ENCODE assay signal across 25 cellular contexts in genomic region chr1:1543706-1544099, GRCh38. TPM values are rescaled to one million over a fixed set of nuclear protein-coding genes. Genes with fewer than 3 reads are reported as not detected.
A peak's percentile ranks its signal among the peaks of the same experiment; 100 is the strongest.
DNase-seq lines count a peak whose midpoint lies in the region; ATAC-seq, FAIRE-seq and TF ChIP-seq lines count a peak whose summit lies in the region.
"Had no signal": no experiment of that assay in that cellular context is flagged by ENCODE, and none has a peak within 500 bp of the region (broad histone marks: within the 10 kb centered on the region; RNA-seq: fewer than 3 reads in every experiment).

No MANE protein-coding gene starts in this region.

- intact Hi-C loops in heart left ventricle (cut with DNase I): no loop called here

- DNase-seq in Caki2 (ENCODE audit: low read depth): peak; percentile 16
- peak; percentile 70 for DNase-seq in RWPE2 (ENCODE audit: low spot score)
- peak; percentile 84 to 94 (median 88) for DNase-seq in heart left ventricle
- DNase-seq in osteoblast (ENCODE audit: insufficient read length, low spot score, missing footprints): peak; percentile 84
- no peak for DNase-seq in amygdala (lab: John Stamatoyannopoulos, UW)
- DNase-seq in DMS153 treated with DMSO at 0.1 percent for 48 hours (lab: John Stamatoyannopoulos, UW; ENCODE audit: unreplicated experiment): no peak
- no peak for DNase-seq in GM12891 (ENCODE audit: insufficient read length, low spot score)
- no peak for DNase-seq in glomerular visceral epithelial cell (ENCODE audit: extremely low spot score)
- DNase-seq: activated CD4-positive, alpha-beta T cell treated with anti-CD3 and anti-CD28 coated beads, Interleukin-2, amount 10 ng/mL, durations not matched to agents 7 days and 5 days; activated CD8-positive, alpha-beta memory T cell treated with anti-CD3 and anti-CD28 coated beads, Interleukin-2, amount 50 U/mL, for 4 hours; brain microvascular endothelial cell; CD4-positive, CD25-positive, alpha-beta regulatory T cell; DMS53; HCEC 1CT; hypothalamus; mesenchymal stem cell; naive B cell; NCI-H1105 treated with DMSO at 0.1 percent for 48 hours; NCI-H446 treated with DMSO at 0.1 percent for 48 hours had no signal

- TF ChIP-seq CTCF in RWPE2 (IDR thresholded peaks at IDR 0.05; ENCODE audit: poor library complexity, severe bottlenecking) (no peak), heart left ventricle (IDR thresholded peaks at IDR 0.05) (no peak), osteoblast (IDR thresholded peaks at IDR 0.05; ENCODE audit: extremely low read depth, low read depth, low read length) (no peak)

- no peak for FAIRE-seq in GM12891 (lab: Jason Lieb, UNC)
- FAIRE-seq: endometrium, HTR-8/SVneo, islet of Langerhans, RCC 7860 had no signal

- H3K36me3 ChIP-seq in RWPE2 (ENCODE audit: low read depth): peaks cover 19% of the 10 kb centered on the region
- peaks cover 0 to 38% (median 18%) of the 10 kb centered on the region in 9 donors for H3K36me3 ChIP-seq in heart left ventricle
- H3K36me3 ChIP-seq in osteoblast (ENCODE audit: insufficient read depth, low read length): peaks cover 18% of the 10 kb centered on the region

- H3K27me3 ChIP-seq in RWPE2 (ENCODE audit: insufficient read depth, poor library complexity, severe bottlenecking) (no peaks in the 10 kb centered on the region), heart left ventricle (no peaks in the 10 kb centered on the region), osteoblast (ENCODE audit: insufficient read depth, low read length) (no peaks in the 10 kb centered on the region)
- H3K27me3 ChIP-seq: brain microvascular endothelial cell had no signal

- H3K27ac ChIP-seq in RWPE2 (ENCODE audit: poor library complexity, severe bottlenecking) (no peak overlapping the region), heart left ventricle (peak overlapping the region in 11 of 12 donors; percentile 32 to 91 (median 69)), osteoblast (ENCODE audit: low read depth, low read length) (no peak overlapping the region)
- H3K27ac ChIP-seq: brain microvascular endothelial cell, coronary artery had no signal

- no peak overlapping the region for H3K4me2 ChIP-seq in osteoblast (ENCODE audit: insufficient read depth, low read length)

- H3K4me3 ChIP-seq in RWPE2 (ENCODE audit: severe bottlenecking) (no peak overlapping the region), heart left ventricle (peak overlapping the region in 8 of 12 donors; percentile 12 to 45 (median 28)), osteoblast (ENCODE audit: insufficient read depth, low read length) (no peak overlapping the region)
- H3K4me3 ChIP-seq: coronary artery had no signal

- ATAC-seq in RWPE2 (ENCODE audit: low read depth) (no peak), heart left ventricle (peak; percentile 77 to 89 (median 84))
- ATAC-seq: stimulated activated effector memory CD8-positive, alpha-beta T cell treated with anti-CD3 and anti-CD28 coated beads, Interleukin-12 subunit alpha, Interleukin-12 subunit beta, amount 100 ng/mL, for 72 hours had no signal

- no peak overlapping the region for H2AFZ ChIP-seq in osteoblast (ENCODE audit: low read length)

- H3K4me1 ChIP-seq in RWPE2 (ENCODE audit: insufficient read depth, poor library complexity, severe bottlenecking) (no peaks in the 10 kb centered on the region), heart left ventricle (peaks cover 0 to 53% (median 20%) of the 10 kb centered on the region in 12 donors), osteoblast (ENCODE audit: insufficient read depth, low read length) (no peaks in the 10 kb centered on the region)

- peaks cover 8% of the 10 kb centered on the region for H3K79me2 ChIP-seq in osteoblast (ENCODE audit: insufficient read depth, low read length)

- in situ Hi-C loops in Caki2 (cut with HindIII; ENCODE audit: low pct_unique_long_range_greater_than_20kb, low sequenced_read_pairs): no loop called here

- H4K20me1 ChIP-seq in osteoblast (ENCODE audit: insufficient read depth, low read length): peaks cover 1% of the 10 kb centered on the region

- WGBS in heart left ventricle, 4 donors: 51 to 70% (median 60%) methylated on average over 16 to 19 of the region's 19 CpGs

- TF ChIP-seq POLR2A in heart left ventricle (IDR thresholded peaks at IDR 0.05) (no peak), GM12891 (IDR thresholded peaks at IDR 0.05; ENCODE audit: low read depth, low read length) (no peak)

- H3K9me3 ChIP-seq in RWPE2 (ENCODE audit: severe bottlenecking) (no peaks in the 10 kb centered on the region), heart left ventricle (no peaks in the 10 kb centered on the region), osteoblast (ENCODE audit: low read depth, low read length) (no peaks in the 10 kb centered on the region)

TF ChIP-seq in GM12891, 5 proteins besides CTCF, POLR2A, EP300 and RAD21:
- no peak for TF ChIP-seq POLR2AphosphoS5 (IDR thresholded peaks at IDR 0.05; ENCODE audit: low read depth, low read length)
- no peak for TF ChIP-seq PAX5 (IDR thresholded peaks at IDR 0.05; ENCODE audit: insufficient read depth, low read length, severe bottlenecking)
- TF ChIP-seq TAF1 (IDR thresholded peaks at IDR 0.05; ENCODE audit: low read depth, low read length): no peak
- no peak for TF ChIP-seq POU2F2 (IDR thresholded peaks at IDR 0.05; ENCODE audit: low read depth, low read length)
- no peak for TF ChIP-seq SPI1 (IDR thresholded peaks at IDR 0.05; ENCODE audit: low read depth, low read length)

RNA-seq across cellular contexts. Expression of gene TMEM240, which starts 3.3 kb away (rescaled TPM):
- total RNA-seq in Caki2 (2014; rRNA removed; shearing (Covaris generic); ENCODE audit: low replicate concordance): not detected in 2 replicates
- total RNA-seq in heart left ventricle: 1 to 10 TPM in 8 of 9 donors, not detected in 1; 2.6 to 5.6 (median 4.2) TPM
- polyA plus RNA-seq in heart left ventricle: 10 to 100 TPM in 1 of 2 donors, 1 to 10 TPM in 1; 1.5 to 12.4 TPM
- 1.8 and 2.7 TPM in 2 replicates for total RNA-seq in osteoblast
- 0.50 TPM for polyA plus RNA-seq in GM12891 (2012; ENCODE audit: low read depth, missing spikeins)
- total RNA-seq: CD4-positive, CD25-positive, alpha-beta regulatory T cell had no signal
- polyA plus RNA-seq: CD4-positive, CD25-positive, alpha-beta regulatory T cell had no signal

RNA-seq across cellular contexts. Expression of gene SSU72, which starts 31.0 kb away (rescaled TPM):
- 51.1 and 81.8 TPM in 2 replicates for total RNA-seq in Caki2 (2014; rRNA removed; shearing (Covaris generic); ENCODE audit: low replicate concordance)
- total RNA-seq in heart left ventricle (100 to 1,000 TPM in 5 of 9 donors, 10 to 100 TPM in 4; 76.3 to 160 (median 106) TPM), osteoblast (67.2 and 73.1 TPM in 2 replicates)
- 100 to 1,000 TPM; 113 to 138 TPM for polyA plus RNA-seq in heart left ventricle
- polyA plus RNA-seq in GM12891 (2012; ENCODE audit: low read depth, missing spikeins): 81.8 TPM

RNA-seq across cellular contexts. Expression of gene ATAD3A, which starts 31.7 kb away (rescaled TPM):
- 78.9 and 82.4 TPM in 2 replicates for total RNA-seq in Caki2 (2014; rRNA removed; shearing (Covaris generic); ENCODE audit: low replicate concordance)
- 10 to 100 TPM; 11.3 to 25.3 (median 18.1) TPM for total RNA-seq in heart left ventricle
- 10 to 100 TPM; 21.5 to 49.5 TPM for polyA plus RNA-seq in heart left ventricle
- total RNA-seq in osteoblast: 18.6 and 19.9 TPM in 2 replicates
- polyA plus RNA-seq in GM12891 (2012; ENCODE audit: low read depth, missing spikeins): 26.8 TPM

RNA-seq across cellular contexts. Expression of gene FNDC10, which starts 56.2 kb away (rescaled TPM):
- 16.9 and 31.3 TPM in 2 replicates for total RNA-seq in Caki2 (2014; rRNA removed; shearing (Covaris generic); ENCODE audit: low replicate concordance)
- total RNA-seq in heart left ventricle (1 to 10 TPM; 1.9 to 6.7 (median 3.6) TPM), osteoblast (2.1 and 2.5 TPM in 2 replicates)
- 1 to 10 TPM; 1.1 to 4.6 TPM for polyA plus RNA-seq in heart left ventricle
- 1.1 TPM for polyA plus RNA-seq in GM12891 (2012; ENCODE audit: low read depth, missing spikeins)

Comparison
In these comparisons a context has a peak if more than half of its experiments do, and no peak if none do; other contexts are left out.
1. DNase-seq: peak in Caki2 (single experiment), RWPE2 (single experiment), heart left ventricle (5 of 5) and osteoblast (single experiment); none in amygdala (0 of 56), DMS153 treated with DMSO at 0.1 percent for 48 hours (single experiment), GM12891 (single experiment) and glomerular visceral epithelial cell (single experiment).
2. H3K27ac ChIP-seq: peak in heart left ventricle (11 of 12); none in RWPE2 (single experiment) and osteoblast (single experiment).
3. H3K4me3 ChIP-seq: peak in heart left ventricle (8 of 12); none in RWPE2 (single experiment) and osteoblast (single experiment).